28 cellular contexts compared by ENCODE assay signal in genomic region chr18:25496544-25496943, GRCh38.
DNase-seq lines count a peak whose midpoint lies in the region; ATAC-seq, FAIRE-seq and TF ChIP-seq lines count a peak whose summit lies in the region.
"Had no signal": no experiment of that assay in that cellular context is flagged by ENCODE, and none has a peak within 500 bp of the region (broad histone marks: within the 10 kb centered on the region; RNA-seq: fewer than 3 reads in every experiment).

No MANE protein-coding gene starts in this region.

- no peak overlapping the region for H3K4me3 Mint-ChIP-seq in naive thymus-derived CD4-positive, alpha-beta T cell
- H3K4me3 Mint-ChIP-seq: CD14-positive monocyte; CD4-positive, alpha-beta memory T cell; CD4-positive, CD25-positive, alpha-beta regulatory T cell; CD8-positive, alpha-beta memory T cell had no signal

- peak overlapping the region; percentile 35 for H3K4ac ChIP-seq in IMR-90 (ENCODE audit: low read depth, low read length)

- H3K14ac ChIP-seq in IMR-90 (replicated peaks; ENCODE audit: low read depth, low read length): no peak overlapping the region

- H2BK120ac ChIP-seq in IMR-90 (ENCODE audit: low read depth, low read length): peak overlapping the region; percentile 51; the same call in 1 of the 2 replicates

- H3K27me3 Mint-ChIP-seq in naive thymus-derived CD4-positive, alpha-beta T cell: peaks cover 0 to 8% (median 3%) of the 10 kb centered on the region in 5 donors
- H3K27me3 Mint-ChIP-seq: CD4-positive, CD25-positive, alpha-beta regulatory T cell had no signal

- H3K79me2 ChIP-seq in HepG2 (ENCODE audit: insufficient read depth, low read length): no peaks in the 10 kb centered on the region
- no peaks in the 10 kb centered on the region for H3K79me2 ChIP-seq in K562 (ENCODE audit: control insufficient read depth, insufficient read depth, low read length)

- no peak overlapping the region for H4K91ac ChIP-seq in IMR-90 (ENCODE audit: insufficient read depth, low read depth, low read length)

- H3K23ac ChIP-seq in IMR-90 (ENCODE audit: low read depth, low read length): no peak overlapping the region

- DNase-seq in HepG2 (ENCODE audit: low spot score) (no peak), right lobe of liver (no peak), IMR-90 (no peak), K562 (ENCODE audit: extremely low read depth in 1 of 4, low spot score in 3 of 4) (peak in 1 of 4 experiments; percentile 4), cerebellum (ENCODE audit: low spot score) (no peak), glomerular visceral epithelial cell (ENCODE audit: extremely low spot score) (no peak)
- DNase-seq in naive thymus-derived CD4-positive, alpha-beta T cell: no peak
- DNase-seq: 8988T; ACHN; BE2C; C1 segment of cervical spinal cord; CD4-positive, alpha-beta memory T cell; CD4-positive, CD25-positive, alpha-beta regulatory T cell; CD8-positive, alpha-beta memory T cell; COR-L47; DMS 273 treated with DMSO at 0.1 percent for 48 hours; DMS153; DMS53; DMS79; DND-41; EL; GDM1 had no signal

- no peaks in the 10 kb centered on the region for H3K9me3 ChIP-seq in HepG2 (ENCODE audit: low read length)
- H3K9me3 ChIP-seq in right lobe of liver: no peaks in the 10 kb centered on the region
- H3K9me3 ChIP-seq in IMR-90 (ENCODE audit: control insufficient read depth, insufficient read depth, low read length): no peaks in the 10 kb centered on the region
- no peaks in the 10 kb centered on the region for H3K9me3 ChIP-seq in K562 (replicated peaks; ENCODE audit: control insufficient read depth, insufficient read depth, low read depth, low read length)
- H3K9me3 ChIP-seq in naive thymus-derived CD4-positive, alpha-beta T cell (ENCODE audit: control insufficient read depth in 2 of 3, low read length in 3 of 3): no peaks in the 10 kb centered on the region
- H3K9me3 ChIP-seq: BE2C had no signal

- H3K27me3 ChIP-seq in HepG2 (ENCODE audit: control insufficient read depth in 1 of 2, insufficient read depth in 2 of 2, low read length in 2 of 2): no peaks in the 10 kb centered on the region
- no peaks in the 10 kb centered on the region for H3K27me3 ChIP-seq in right lobe of liver
- H3K27me3 ChIP-seq in IMR-90 (ENCODE audit: control insufficient read depth, insufficient read depth, low read length): no peaks in the 10 kb centered on the region
- H3K27me3 ChIP-seq in K562 (ENCODE audit: control insufficient read depth in 2 of 2, insufficient read depth in 2 of 2, low read length in 2 of 2): no peaks in the 10 kb centered on the region
- H3K27me3 ChIP-seq in naive thymus-derived CD4-positive, alpha-beta T cell (ENCODE audit: control insufficient read depth in 2 of 2, insufficient read depth in 2 of 2, low read length in 2 of 2): no peaks in the 10 kb centered on the region
- H3K27me3 ChIP-seq: BE2C, BLaER1 had no signal

- H3K27ac Mint-ChIP-seq in naive thymus-derived CD4-positive, alpha-beta T cell: no peak overlapping the region
- H3K27ac Mint-ChIP-seq: CD14-positive monocyte; CD4-positive, CD25-positive, alpha-beta regulatory T cell had no signal

- H4K5ac ChIP-seq in IMR-90 (ENCODE audit: low read depth, low read length): no peak overlapping the region

- H2BK5ac ChIP-seq in IMR-90 (ENCODE audit: low read depth, low read length, poor library complexity, severe bottlenecking): no peak overlapping the region

- H3K9me3 Mint-ChIP-seq in naive thymus-derived CD4-positive, alpha-beta T cell: peaks cover 0 to 13% (median 5%) of the 10 kb centered on the region in 11 donors

- H3K18ac ChIP-seq in IMR-90 (ENCODE audit: low read depth, low read length): 0 out of 2 replicates have a peak overlapping the region, but pooled peaks have one; percentile 21

- no peak for TF ChIP-seq CTCF in HepG2 (CRISPR knock-in tag; IDR thresholded peaks at IDR 0.05)
- TF ChIP-seq CTCF in right lobe of liver (IDR thresholded peaks at IDR 0.05): no peak
- no peak for TF ChIP-seq CTCF in IMR-90 (conservative IDR thresholded peaks at IDR 0.05; ENCODE audit: low read depth, low read length)
- TF ChIP-seq CTCF in K562 (IDR thresholded peaks at IDR 0.05 in 2 of 3, conservative IDR thresholded peaks at IDR 0.05 in 1 of 3; ENCODE audit: insufficient read depth in 2 of 3, low read depth in 1 of 3, low read length in 3 of 3): no peak

- H3K36me3 ChIP-seq in HepG2 (replicated peaks in 1 of 2; ENCODE audit: control insufficient read depth in 1 of 2, insufficient read depth in 2 of 2, low read length in 2 of 2) (no peaks in the 10 kb centered on the region), right lobe of liver (no peaks in the 10 kb centered on the region), IMR-90 (ENCODE audit: control insufficient read depth, insufficient read depth, low read length) (no peaks in the 10 kb centered on the region), K562 (ENCODE audit: control insufficient read depth, insufficient read depth, low read length) (no peaks in the 10 kb centered on the region)
- no peaks in the 10 kb centered on the region for H3K36me3 ChIP-seq in naive thymus-derived CD4-positive, alpha-beta T cell (ENCODE audit: control insufficient read depth in 2 of 3, insufficient read depth in 3 of 3, low read length in 3 of 3)
- H3K36me3 ChIP-seq: BE2C, BLaER1 had no signal

- in situ Hi-C loops in HepG2 (cut with HindIII; ENCODE audit: extremely low pct_ligation_motif_present, low pct_unique_long_range_greater_than_20kb): no loop called here
- in situ Hi-C loops in IMR-90 (cut with MboI; ENCODE audit: low sequenced_read_pairs): no loop called here
- in situ Hi-C loops in K562 (cut with MboI): no loop called here

- H4K20me1 ChIP-seq in HepG2 (ENCODE audit: insufficient read depth, low read length) (no peaks in the 10 kb centered on the region), IMR-90 (ENCODE audit: insufficient read depth, low read length) (no peaks in the 10 kb centered on the region), K562 (replicated peaks; ENCODE audit: control insufficient read depth, insufficient read depth, low read length) (no peaks in the 10 kb centered on the region)
- H4K20me1 ChIP-seq: BLaER1 had no signal

- no peak overlapping the region for H2AK9ac ChIP-seq in IMR-90 (replicated peaks; ENCODE audit: low read depth, low read length, poor library complexity)

- H2AFZ ChIP-seq in HepG2 (ENCODE audit: low read length) (no peak overlapping the region), IMR-90 (replicated peaks; ENCODE audit: low read length, poor library complexity) (no peak overlapping the region), K562 (ENCODE audit: low read depth, low read length) (no peak overlapping the region)

- no peak overlapping the region for H3K9ac ChIP-seq in HepG2 (ENCODE audit: insufficient read depth, low read depth, low read length)
- H3K9ac ChIP-seq in IMR-90 (ENCODE audit: low read depth, low read length): no peak overlapping the region
- no peak overlapping the region for H3K9ac ChIP-seq in K562 (ENCODE audit: insufficient read depth in 1 of 2, low read depth in 2 of 2, low read length in 2 of 2)
- H3K9ac ChIP-seq: BLaER1 had no signal

- TF ChIP-seq RAD21 in HepG2 (CRISPR knock-in tag; IDR thresholded peaks at IDR 0.05) (no peak), IMR-90 (IDR thresholded peaks at IDR 0.05; ENCODE audit: low read length) (no peak), K562 (CRISPR knock-in tag; conservative IDR thresholded peaks at IDR 0.05 in 1 of 2, IDR thresholded peaks at IDR 0.05 in 1 of 2) (no peak)

- intact Hi-C loops in HepG2 (cut with micrococcal nuclease; ENCODE audit: unreplicated experiment) (no loop called here), right lobe of liver (cut with DNase I) (no loop called here), IMR-90 (cut with micrococcal nuclease) (no loop called here), K562 (cut with micrococcal nuclease) (no loop called here)
- intact Hi-C loops in naive thymus-derived CD4-positive, alpha-beta T cell (cut with micrococcal nuclease): no loop called here

- H3K4me1 ChIP-seq in HepG2 (ENCODE audit: insufficient read depth, low read length) (no peaks in the 10 kb centered on the region), right lobe of liver (no peaks in the 10 kb centered on the region), IMR-90 (ENCODE audit: control insufficient read depth, insufficient read depth, low read length) (no peaks in the 10 kb centered on the region), K562 (replicated peaks in 1 of 2; ENCODE audit: control insufficient read depth in 2 of 2, insufficient read depth in 2 of 2, low read length in 2 of 2) (no peaks in the 10 kb centered on the region)
- no peaks in the 10 kb centered on the region for H3K4me1 ChIP-seq in naive thymus-derived CD4-positive, alpha-beta T cell (ENCODE audit: control insufficient read depth in 2 of 2, insufficient read depth in 2 of 2, low read length in 2 of 2)
- H3K4me1 ChIP-seq: BE2C, BLaER1 had no signal

- no peak overlapping the region for H3K27ac ChIP-seq in HepG2 (ENCODE audit: extremely low read length, insufficient read depth, low read length)
- H3K27ac ChIP-seq in right lobe of liver: no peak overlapping the region
- no peak overlapping the region for H3K27ac ChIP-seq in IMR-90 (ENCODE audit: insufficient read depth, low read length)
- no peak overlapping the region for H3K27ac ChIP-seq in K562 (ENCODE audit: extremely low read depth, low read depth, low read length)
- H3K27ac ChIP-seq in naive thymus-derived CD4-positive, alpha-beta T cell (ENCODE audit: low read depth, low read length): no peak overlapping the region
- H3K27ac ChIP-seq: BLaER1 had no signal

- TF ChIP-seq POLR2A in HepG2 (IDR thresholded peaks at IDR 0.05; ENCODE audit: insufficient read depth in 1 of 2, low read depth in 2 of 2, low read length in 2 of 2): no peak
- TF ChIP-seq POLR2A in right lobe of liver (IDR thresholded peaks at IDR 0.05): no peak
- TF ChIP-seq POLR2A in IMR-90 (IDR thresholded peaks at IDR 0.05; ENCODE audit: low read depth, low read length): no peak
- TF ChIP-seq POLR2A in K562 (conservative IDR thresholded peaks at IDR 0.05): no peak

- no peak overlapping the region for H3K4me2 ChIP-seq in HepG2 (ENCODE audit: low read depth, low read length)
- no peak overlapping the region for H3K4me2 ChIP-seq in IMR-90 (ENCODE audit: low read depth, low read length)
- H3K4me2 ChIP-seq in K562 (ENCODE audit: insufficient read depth, low read length): no peak overlapping the region
- H3K4me2 ChIP-seq: BLaER1 had no signal

- ATAC-seq in HepG2 (no peak), right lobe of liver (no peak), IMR-90 (ENCODE audit: low read depth) (no peak), K562 (no peak)
- no peak for ATAC-seq in naive thymus-derived CD4-positive, alpha-beta T cell
- ATAC-seq: GM12878 had no signal

- 0% methylated on average over 2 of the region's 2 CpGs for WGBS in HepG2 (ENCODE audit: low lambda C conversion rate)
- 30% methylated on average over 2 of the region's 2 CpGs for WGBS in right lobe of liver (ENCODE audit: insufficient coverage, low coverage, low lambda C conversion rate, missing lambda C conversion rate)
- WGBS in IMR-90 (ENCODE audit: extremely low coverage in 2 of 2, insufficient read length in 1 of 2), 2 experiments: 0% methylated on average over 1 of the region's 2 CpGs; no CpG with 5 or more reads in 1 of the 2 experiments
- 0% methylated on average over 2 of the region's 2 CpGs for WGBS in K562 (ENCODE audit: insufficient coverage, low coverage, missing lambda C conversion rate)

- POLR2A ChIA-PET in HepG2 (lab: Yijun Ruan, JAX): no interaction called here
- POLR2A ChIA-PET in IMR-90 (lab: Charles Lee; ENCODE audit: unreplicated experiment): no interaction called here
- POLR2A ChIA-PET in K562 (lab: Yijun Ruan, JAX): no interaction called here
- POLR2A ChIA-PET in naive thymus-derived CD4-positive, alpha-beta T cell (lab: Charles Lee): no interaction called here

- no peaks in the 10 kb centered on the region for H3K9me1 ChIP-seq in IMR-90 (ENCODE audit: insufficient read depth, low read length)
- H3K9me1 ChIP-seq in K562 (ENCODE audit: control insufficient read depth, insufficient read depth, low read length): no peaks in the 10 kb centered on the region

- no peaks in the 10 kb centered on the region for H3K79me1 ChIP-seq in IMR-90 (ENCODE audit: low read depth in 1 of 2, low read length in 2 of 2)

- H2BK20ac ChIP-seq in IMR-90 (ENCODE audit: low read depth, low read length): no peak overlapping the region

- TF ChIP-seq EP300 in HepG2 (IDR thresholded peaks at IDR 0.05; ENCODE audit: low read depth in 2 of 2, low read length in 2 of 2) (no peak), HepG2 (CRISPR knock-in tag; IDR thresholded peaks at IDR 0.05; ENCODE audit: borderline replicate concordance) (no peak), K562 (IDR thresholded peaks at IDR 0.05; ENCODE audit: low read length) (no peak)

- no peak overlapping the region for H4K8ac ChIP-seq in IMR-90 (ENCODE audit: low read depth in 2 of 2, low read length in 2 of 2)

- BruUV-seq in HepG2 (replicated peaks; lab: Mats Ljungman, UMichigan) (no TSS peak), IMR-90 (replicated peaks; lab: Mats Ljungman, UMichigan) (no TSS peak), K562 (replicated peaks; lab: Mats Ljungman, UMichigan) (no TSS peak)

- H2AK5ac ChIP-seq in IMR-90 (ENCODE audit: low read depth, low read length): no peak overlapping the region

- H3K4me3 ChIP-seq in HepG2 (replicated peaks in 1 of 3; ENCODE audit: insufficient read depth in 1 of 3, low read depth in 2 of 3, low read length in 3 of 3) (no peak overlapping the region), right lobe of liver (no peak overlapping the region), IMR-90 (ENCODE audit: insufficient read depth, low read depth, low read length) (no peak overlapping the region), K562 (no peak overlapping the region)
- no peak overlapping the region for H3K4me3 ChIP-seq in naive thymus-derived CD4-positive, alpha-beta T cell (ENCODE audit: low read length)
- H3K4me3 ChIP-seq: BLaER1, GM12878 had no signal

- dilution Hi-C loops in IMR-90 (cut with HindIII; ENCODE audit: low sequenced_read_pairs, unreplicated experiment): no loop called here

- no peak for FAIRE-seq in HepG2 (lab: Jason Lieb, UNC)
- no peak for FAIRE-seq in K562 (lab: Jason Lieb, UNC)
- FAIRE-seq: A204.1, GM12878, GM12892, GM18507 had no signal

- no peaks in the 10 kb centered on the region for H3K4me1 Mint-ChIP-seq in naive thymus-derived CD4-positive, alpha-beta T cell
- H3K4me1 Mint-ChIP-seq: CD14-positive monocyte; CD4-positive, alpha-beta memory T cell; CD4-positive, CD25-positive, alpha-beta regulatory T cell; CD8-positive, alpha-beta memory T cell had no signal

- no peak overlapping the region for H3K56ac ChIP-seq in IMR-90 (ENCODE audit: extremely low read depth, insufficient read depth, low read length)

- peak overlapping the region; percentile 58; the same call in 1 of the 3 replicates for H2BK15ac ChIP-seq in IMR-90 (ENCODE audit: low read depth, low read length)

- H3K36me3 Mint-ChIP-seq in naive thymus-derived CD4-positive, alpha-beta T cell: no peaks in the 10 kb centered on the region
- H3K36me3 Mint-ChIP-seq: CD14-positive monocyte; CD4-positive, alpha-beta memory T cell; CD4-positive, CD25-positive, alpha-beta regulatory T cell; CD8-positive, alpha-beta memory T cell had no signal

- CTCF ChIA-PET in HepG2 (lab: Yijun Ruan, JAX; ENCODE audit: low intra/inter-chr PET ratio, low total read pairs): no interaction called here
- CTCF ChIA-PET in IMR-90 (lab: Yijun Ruan, JAX): no interaction called here
- CTCF ChIA-PET in K562 (lab: Yijun Ruan, JAX; ENCODE audit: low intra/inter-chr PET ratio): no interaction called here
- CTCF ChIA-PET in naive thymus-derived CD4-positive, alpha-beta T cell (lab: Charles Lee): no interaction called here

Comparison
In these comparisons a context has a peak if more than half of its experiments do, and no peak if none do; other contexts are left out.
1. Of the 241 proteins assayed by ChIP-seq in both HepG2 and K562: peak only in HepG2: none; only in K562: CREM; in both: none; in neither: 238; mixed calls (peak in some experiments, not most) for 2.